In genomic region chr2:60868589-60869273, GRCh38 we compare ENCODE assay signal across 1 cellular context.
TF ChIP-seq lines count a peak whose summit lies in the region.

No MANE protein-coding gene starts in this region.

TF ChIP-seq in K562, 482 proteins besides CTCF, POLR2A, EP300 and RAD21 (continued from another document):
- TF ChIP-seq MEF2D (tag; conservative IDR thresholded peaks at IDR 0.05; ENCODE audit: low read depth): peak; percentile 61; the same call in 1 of the 2 replicates
- TF ChIP-seq, protein P1, sequence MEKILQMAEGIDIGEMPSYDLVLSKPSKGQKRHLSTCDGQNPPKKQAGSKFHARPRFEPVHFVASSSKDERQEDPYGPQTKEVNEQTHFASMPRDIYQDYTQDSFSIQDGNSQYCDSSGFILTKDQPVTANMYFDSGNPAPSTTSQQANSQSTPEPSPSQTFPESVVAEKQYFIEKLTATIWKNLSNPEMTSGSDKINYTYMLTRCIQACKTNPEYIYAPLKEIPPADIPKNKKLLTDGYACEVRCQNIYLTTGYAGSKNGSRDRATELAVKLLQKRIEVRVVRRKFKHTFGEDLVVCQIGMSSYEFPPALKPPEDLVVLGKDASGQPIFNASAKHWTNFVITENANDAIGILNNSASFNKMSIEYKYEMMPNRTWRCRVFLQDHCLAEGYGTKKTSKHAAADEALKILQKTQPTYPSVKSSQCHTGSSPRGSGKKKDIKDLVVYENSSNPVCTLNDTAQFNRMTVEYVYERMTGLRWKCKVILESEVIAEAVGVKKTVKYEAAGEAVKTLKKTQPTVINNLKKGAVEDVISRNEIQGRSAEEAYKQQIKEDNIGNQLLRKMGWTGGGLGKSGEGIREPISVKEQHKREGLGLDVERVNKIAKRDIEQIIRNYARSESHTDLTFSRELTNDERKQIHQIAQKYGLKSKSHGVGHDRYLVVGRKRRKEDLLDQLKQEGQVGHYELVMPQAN (IDR thresholded peaks at IDR 0.05; ENCODE audit: borderline replicate concordance): no peak
